30 cellular contexts compared by ENCODE assay signal in genomic region chr9:107034831-107035230, GRCh38.
"Had no signal": no experiment of that assay in that cellular context is flagged by ENCODE, and none has a peak within 500 bp of the region (broad histone marks: within the 10 kb centered on the region; RNA-seq: fewer than 3 reads in every experiment).

No MANE protein-coding gene starts in this region.

- DNase-seq: activated CD4-positive, alpha-beta memory T cell treated with anti-CD3 and anti-CD28 coated beads, Interleukin-2, amount 10 ng/mL, durations not matched to agents 7 days and 5 days; activated CD4-positive, alpha-beta T cell treated with anti-CD3 and anti-CD28 coated beads, Interleukin-2, amount 10 ng/mL, durations not matched to agents 7 days and 5 days; activated CD8-positive, alpha-beta memory T cell treated with anti-CD3 and anti-CD28 coated beads, Interleukin-2, amount 50 U/mL, for 48 hours; activated gamma-delta T cell treated with Interleukin-2 at 50 U/mL for 16 hours; activated T-cell treated with anti-CD3 and anti-CD28 coated beads, Interleukin-2, amount 50 U/mL, for 24 hours; adrenal gland; aorta; body of pancreas; colonic mucosa; effector CD8-positive, alpha-beta T cell; islet precursor cell; left cardiac atrium; naive thymus-derived CD4-positive, alpha-beta T cell; pancreas; retina; stimulated activated CD4-positive, alpha-beta T cell treated with anti-CD3 and anti-CD28 coated beads, Interleukin-12 subunit alpha, Interleukin-12 subunit beta, amount 100 ng/mL, for 4 hours; stimulated activated CD4-positive, alpha-beta T cell treated with anti-CD3 and anti-CD28 coated beads, Interleukin-4, amount 100 ng/mL, for 1 hour; T-helper 17 cell; T1000; trophoblast cell; WERI-Rb-1 had no signal

- H3K9me3 ChIP-seq: adrenal gland, body of pancreas, colonic mucosa, pancreas, prostate gland, thoracic aorta had no signal

- H3K27me3 ChIP-seq: adrenal gland, body of pancreas, colonic mucosa, pancreas had no signal

- H3K36me3 Mint-ChIP-seq: activated naive CD4-positive, alpha-beta T cell treated with anti-CD3 and anti-CD28 coated beads, Interleukin-2, amount 50 U/mL, for 24 hours; mesothelial cell of epicardium had no signal

- H3K27me3 Mint-ChIP-seq: activated CD4-positive, alpha-beta memory T cell treated with anti-CD3 and anti-CD28 coated beads, Interleukin-2, amount 10 ng/mL, durations not matched to agents 7 days and 5 days; T-helper 17 cell had no signal

- ATAC-seq: activated CD4-positive, CD25-positive, alpha-beta regulatory T cell treated with anti-CD3 and anti-CD28 coated beads, Interleukin-2, amount 50 U/mL, for 24 hours; body of pancreas; left cardiac atrium; naive thymus-derived CD4-positive, alpha-beta T cell; pancreas; sciatic nerve; T-helper 17 cell had no signal

- H3K4me3 Mint-ChIP-seq: activated CD4-positive, alpha-beta memory T cell treated with anti-CD3 and anti-CD28 coated beads, Interleukin-2, amount 10 ng/mL, durations not matched to agents 7 days and 5 days; activated CD4-positive, alpha-beta T cell treated with anti-CD3 and anti-CD28 coated beads, Interleukin-2, amount 10 ng/mL, durations not matched to agents 7 days and 5 days; activated naive CD4-positive, alpha-beta T cell treated with anti-CD3 and anti-CD28 coated beads, Interleukin-2, amount 50 U/mL, for 24 hours; activated T-cell treated with anti-CD3 and anti-CD28 coated beads, Interleukin-2, amount 50 U/mL, for 24 hours; mesothelial cell of epicardium; naive thymus-derived CD4-positive, alpha-beta T cell; stimulated activated naive CD8-positive, alpha-beta T cell treated with anti-CD3 and anti-CD28 coated beads, Interleukin-15, Interleukin-2, amounts not matched to agents 100 ng/mL and 50 ng/mL, for 24 hours; T-helper 17 cell had no signal

- H3K27ac Mint-ChIP-seq: activated CD4-positive, alpha-beta memory T cell treated with anti-CD3 and anti-CD28 coated beads, Interleukin-2, amount 10 ng/mL, durations not matched to agents 7 days and 5 days; activated CD4-positive, alpha-beta T cell treated with anti-CD3 and anti-CD28 coated beads, Interleukin-2, amount 10 ng/mL, durations not matched to agents 7 days and 5 days; activated naive CD4-positive, alpha-beta T cell treated with anti-CD3 and anti-CD28 coated beads, Interleukin-2, amount 50 U/mL, for 24 hours; activated T-cell treated with anti-CD3 and anti-CD28 coated beads, Interleukin-2, amount 50 U/mL, for 24 hours; mesothelial cell of epicardium; naive thymus-derived CD4-positive, alpha-beta T cell; stimulated activated naive CD8-positive, alpha-beta T cell treated with anti-CD3 and anti-CD28 coated beads, Interleukin-15, Interleukin-2, amounts not matched to agents 100 ng/mL and 50 ng/mL, for 24 hours; T-helper 17 cell had no signal

- H3K4me1 ChIP-seq: adrenal gland, body of pancreas, colonic mucosa, pancreas, prostate gland had no signal

- H3K27ac ChIP-seq: adrenal gland, body of pancreas, colonic mucosa, epithelial cell of prostate, pancreas, prostate gland, skin epidermis, thoracic aorta, WERI-Rb-1 had no signal

- H3K36me3 ChIP-seq: adrenal gland, colonic mucosa, pancreas, prostate gland, thoracic aorta, WERI-Rb-1 had no signal

- H3K4me1 Mint-ChIP-seq: activated CD4-positive, alpha-beta memory T cell treated with anti-CD3 and anti-CD28 coated beads, Interleukin-2, amount 10 ng/mL, durations not matched to agents 7 days and 5 days; activated naive CD4-positive, alpha-beta T cell treated with anti-CD3 and anti-CD28 coated beads, Interleukin-2, amount 50 U/mL, for 24 hours; T-helper 17 cell had no signal

- H3K4me3 ChIP-seq: adrenal gland, body of pancreas, colonic mucosa, pancreas, prostate gland, skin epidermis, thoracic aorta had no signal

- H3K9me3 Mint-ChIP-seq: activated CD4-positive, alpha-beta memory T cell treated with anti-CD3 and anti-CD28 coated beads, Interleukin-2, amount 10 ng/mL, durations not matched to agents 7 days and 5 days; activated naive CD4-positive, alpha-beta T cell treated with anti-CD3 and anti-CD28 coated beads, Interleukin-2, amount 50 U/mL, for 24 hours; mesothelial cell of epicardium; stimulated activated naive CD8-positive, alpha-beta T cell treated with anti-CD3 and anti-CD28 coated beads, Interleukin-15, Interleukin-2, amounts not matched to agents 100 ng/mL and 50 ng/mL, for 24 hours had no signal
